12 cellular contexts compared by ENCODE assay signal in genomic region chr19:13058951-13059660, GRCh38. TPM values are rescaled to one million over a fixed set of nuclear protein-coding genes. Genes with fewer than 3 reads are reported as not detected.
DNase-seq lines count a peak whose midpoint lies in the region; TF ChIP-seq lines count a peak whose summit lies in the region.
"Had no signal": no experiment of that assay in that cellular context is flagged by ENCODE, and none has a peak within 500 bp of the region (broad histone marks: within the 10 kb centered on the region; RNA-seq: fewer than 3 reads in every experiment).

No MANE protein-coding gene starts in this region.

- H3K79me2 ChIP-seq in hepatocyte, result peaks cover 3% of the 10 kb centered on the region

- no peaks in the 10 kb centered on the region for H3K9me2 ChIP-seq in hepatocyte (replicated peaks; ENCODE audit: insufficient read depth)

- no peaks in the 10 kb centered on the region for H3K36me3 ChIP-seq in ascending aorta
- H3K36me3 ChIP-seq in hepatocyte (replicated peaks; ENCODE audit: insufficient read depth, low read depth), result no peaks in the 10 kb centered on the region

- TF ChIP-seq CTCF in ascending aorta (IDR thresholded peaks at IDR 0.05) (peak in 1 of 3 experiments; percentile 21), hepatocyte (IDR thresholded peaks at IDR 0.05; ENCODE audit: poor library complexity) (no peak)

- H3K4me2 ChIP-seq in hepatocyte, result no peak overlapping the region
- H3K4me2 ChIP-seq: A549 had no signal

- 64% methylated on average over 12 of the region's 12 CpGs for WGBS in hepatocyte (ENCODE audit: low lambda C conversion rate, missing lambda C conversion rate)

- no peaks in the 10 kb centered on the region for H4K20me1 ChIP-seq in hepatocyte (ENCODE audit: insufficient read depth, poor library complexity, severe bottlenecking)

- H3K9me3 ChIP-seq in ascending aorta (no peaks in the 10 kb centered on the region), hepatocyte (ENCODE audit: low read depth) (no peaks in the 10 kb centered on the region)
- H3K9me3 ChIP-seq: A549 had no signal

- H3K27me3 ChIP-seq in ascending aorta (no peaks in the 10 kb centered on the region), hepatocyte (peaks cover 32% of the 10 kb centered on the region)

- intact Hi-C loops in ascending aorta (cut with DNase I), result no loop called here

- no peak overlapping the region for H2AFZ ChIP-seq in hepatocyte

- H3K27ac ChIP-seq in ascending aorta, result peak overlapping the region; percentile 99
- peak overlapping the region; percentile 100 for H3K27ac ChIP-seq in hepatocyte
- peak overlapping the region; percentile 72 for H3K27ac ChIP-seq in temporal lobe (ENCODE audit: low read depth, low read length)

- DNase-seq in DMS79 treated with DMSO at 0.1 percent for 48 hours (lab: John Stamatoyannopoulos, UW), result peak; percentile 14
- no peak for DNase-seq in DMS79 (lab: John Stamatoyannopoulos, UW)
- DNase-seq in ascending aorta (ENCODE audit: low spot score in 2 of 2), result no peak
- no peak for DNase-seq in hepatocyte (ENCODE audit: low spot score)
- DNase-seq in ureter (ENCODE audit: low spot score), result no peak
- no peak for DNase-seq in NCI-H2227 (lab: John Stamatoyannopoulos, UW; ENCODE audit: unreplicated experiment)
- DNase-seq in hepatic stellate cell (ENCODE audit: low spot score), result no peak
- DNase-seq: activated CD4-positive, alpha-beta T cell treated with anti-CD3 and anti-CD28 coated beads for 1 hour; NCI-H1105 treated with DMSO at 0.1 percent for 48 hours had no signal

- H3K4me3 ChIP-seq in ascending aorta (peak overlapping the region in 1 of 2 donors; percentile 32), hepatocyte (no peak overlapping the region)
- H3K4me3 ChIP-seq: A549 had no signal

- H3K4me1 ChIP-seq in ascending aorta (peaks cover 75 to 97% of the 10 kb centered on the region in 2 donors), hepatocyte (ENCODE audit: insufficient read depth) (peaks cover 72% of the 10 kb centered on the region)

RNA-seq across cellular contexts. Expression of gene LYL1, which starts 43.6 kb away (rescaled TPM):
- total RNA-seq in ascending aorta (46.7 TPM), hepatocyte (0.36 and 0.47 TPM in 2 replicates), temporal lobe (1.2 TPM), ureter (3.0 TPM)
- polyA plus RNA-seq in hepatocyte, result 1.0 and 1.4 TPM in 2 replicates
- total RNA-seq: SK-MEL-5 had no signal

RNA-seq across cellular contexts. Expression of gene TRMT1, which starts 57.4 kb away (rescaled TPM):
- 17.3 TPM for total RNA-seq in ascending aorta
- 21.0 and 31.2 TPM in 2 replicates for total RNA-seq in hepatocyte
- 33.4 and 45.1 TPM in 2 replicates for polyA plus RNA-seq in hepatocyte
- 14.3 TPM for total RNA-seq in temporal lobe
- total RNA-seq in ureter, result 54.6 TPM

RNA-seq across cellular contexts. Expression of gene NACC1, which starts 59.0 kb away (rescaled TPM):
- 35.5 TPM for total RNA-seq in ascending aorta
- total RNA-seq in hepatocyte, result 32.6 and 35.0 TPM in 2 replicates
- 9.7 and 11.1 TPM in 2 replicates for polyA plus RNA-seq in hepatocyte
- total RNA-seq in temporal lobe, result 11.6 TPM
- 57.0 TPM for total RNA-seq in ureter

Comparison
In these comparisons a context has a peak if more than half of its experiments do, and no peak if none do; other contexts are left out.
1. RNA of gene LYL1, which starts 43.6 kb away (total RNA-seq): 46.7 TPM in ascending aorta (single experiment); 3.0 TPM in ureter (single experiment), 1.2 TPM in temporal lobe (single experiment) and 0.36 to 0.47 TPM in hepatocyte; every median in the first group is over 10 times any median in the second.
2. Peak in every context shown above with its lines, with median percentiles within 50 percentile points of each other: H3K27ac ChIP-seq.